In genomic region chr14:102481791-102482238, GRCh38 we compare ENCODE assay signal across 15 cellular contexts. TPM values are rescaled to one million over a fixed set of nuclear protein-coding genes. Genes with fewer than 3 reads are reported as not detected.
DNase-seq lines count a peak whose midpoint lies in the region; ATAC-seq and TF ChIP-seq lines count a peak whose summit lies in the region.
"Had no signal": no experiment of that assay in that cellular context is flagged by ENCODE, and none has a peak within 500 bp of the region (broad histone marks: within the 10 kb centered on the region; RNA-seq: fewer than 3 reads in every experiment).

No MANE protein-coding gene starts in this region.

- no peak for ATAC-seq in HG02938 (IDR thresholded peaks at IDR 0.05; ENCODE audit: unreplicated experiment)

- no peaks in the 10 kb centered on the region for H3K27me3 Mint-ChIP-seq in Calu3 (ENCODE audit: unreplicated experiment)
- no peaks in the 10 kb centered on the region for H3K27me3 Mint-ChIP-seq in chondrocyte (ENCODE audit: low read depth)
- H3K27me3 Mint-ChIP-seq: activated naive CD4-positive, alpha-beta T cell treated with anti-CD3 and anti-CD28 coated beads, Interleukin-2, amount 50 U/mL, for 24 hours; memory B cell had no signal

- H3K4me2 ChIP-seq in osteoblast (ENCODE audit: insufficient read depth, low read length) = no peak overlapping the region

- DNase-seq in Calu3 (peak; percentile 46), NCI-H146 treated with DMSO at 0.1 percent for 48 hours (lab: John Stamatoyannopoulos, UW; ENCODE audit: unreplicated experiment) (peak; percentile 56), chondrocyte (ENCODE audit: low spot score) (peak; percentile 40), osteoblast (ENCODE audit: insufficient read length, low spot score, missing footprints) (peak; percentile 88), AG08396 (ENCODE audit: low spot score) (no peak), pons (ENCODE audit: low spot score) (no peak), esophagus squamous epithelium (lab: John Stamatoyannopoulos, UW) (no peak)
- DNase-seq: NCI-H1105, NCI-H748 treated with DMSO at 0.1 percent for 48 hours, SHP77 treated with DMSO at 0.1 percent for 48 hours, WERI-Rb-1 had no signal

- intact Hi-C loops in Calu3 (cut with micrococcal nuclease; ENCODE audit: unreplicated experiment) (no loop called here), esophagus squamous epithelium (cut with DNase I) (no loop called here)

- TF ChIP-seq CTCF in Calu3 (IDR thresholded peaks at IDR 0.05; ENCODE audit: unreplicated experiment) = no peak
- no peak for TF ChIP-seq CTCF in chondrocyte (IDR thresholded peaks at IDR 0.05)
- no peak for TF ChIP-seq CTCF in osteoblast (IDR thresholded peaks at IDR 0.05; ENCODE audit: extremely low read depth, low read depth, low read length)
- no peak for TF ChIP-seq CTCF in esophagus squamous epithelium (IDR thresholded peaks at IDR 0.05)

- no peak overlapping the region for H3K4me3 ChIP-seq in osteoblast (ENCODE audit: insufficient read depth, low read length)
- no peak overlapping the region for H3K4me3 ChIP-seq in esophagus squamous epithelium
- H3K4me3 ChIP-seq: pancreas had no signal

- no peak overlapping the region for H2AFZ ChIP-seq in osteoblast (ENCODE audit: low read length)

- peak overlapping the region; percentile 54 for H3K27ac ChIP-seq in osteoblast (ENCODE audit: low read depth, low read length)
- H3K27ac ChIP-seq in esophagus squamous epithelium = peak overlapping the region in 2 of 4 donors; percentile 1 to 4
- H3K27ac ChIP-seq: pancreas, WERI-Rb-1 had no signal

- no peak overlapping the region for H3K27ac Mint-ChIP-seq in Calu3 (ENCODE audit: unreplicated experiment)
- H3K27ac Mint-ChIP-seq in chondrocyte (ENCODE audit: unreplicated experiment) = no peak overlapping the region
- H3K27ac Mint-ChIP-seq: activated naive CD4-positive, alpha-beta T cell treated with anti-CD3 and anti-CD28 coated beads, Interleukin-2, amount 50 U/mL, for 24 hours; memory B cell had no signal

- H3K9me3 Mint-ChIP-seq in Calu3 (ENCODE audit: low read depth, unreplicated experiment) = peaks cover 6% of the 10 kb centered on the region
- H3K9me3 Mint-ChIP-seq in chondrocyte (ENCODE audit: low read depth) = no peaks in the 10 kb centered on the region
- H3K9me3 Mint-ChIP-seq: activated naive CD4-positive, alpha-beta T cell treated with anti-CD3 and anti-CD28 coated beads, Interleukin-2, amount 50 U/mL, for 24 hours had no signal

- H3K9me3 ChIP-seq in osteoblast (ENCODE audit: low read depth, low read length) (no peaks in the 10 kb centered on the region), esophagus squamous epithelium (no peaks in the 10 kb centered on the region)
- H3K9me3 ChIP-seq: pancreas had no signal

- no peaks in the 10 kb centered on the region for H3K79me2 ChIP-seq in osteoblast (ENCODE audit: insufficient read depth, low read length)

- H3K4me1 ChIP-seq in osteoblast (ENCODE audit: insufficient read depth, low read length) = peaks cover 8% of the 10 kb centered on the region
- peaks cover 0 to 20% (median 5%) of the 10 kb centered on the region in 3 donors for H3K4me1 ChIP-seq in esophagus squamous epithelium

- H3K4me3 Mint-ChIP-seq in Calu3 (ENCODE audit: low read depth, unreplicated experiment) (no peak overlapping the region), chondrocyte (ENCODE audit: unreplicated experiment) (no peak overlapping the region)
- H3K4me3 Mint-ChIP-seq: activated naive CD4-positive, alpha-beta T cell treated with anti-CD3 and anti-CD28 coated beads, Interleukin-2, amount 50 U/mL, for 24 hours; memory B cell had no signal

- no TSS peak for BruUV-seq in Calu3 (replicated peaks; lab: Mats Ljungman, UMichigan)

- H3K36me3 Mint-ChIP-seq in Calu3 (ENCODE audit: insufficient read depth, unreplicated experiment) (peaks cover 10% of the 10 kb centered on the region), chondrocyte (ENCODE audit: low read depth) (peaks cover 13% of the 10 kb centered on the region)

- H3K36me3 ChIP-seq in osteoblast (ENCODE audit: insufficient read depth, low read length) (no peaks in the 10 kb centered on the region), esophagus squamous epithelium (no peaks in the 10 kb centered on the region)
- H3K36me3 ChIP-seq: pancreas, WERI-Rb-1 had no signal

- no peaks in the 10 kb centered on the region for H4K20me1 ChIP-seq in osteoblast (ENCODE audit: insufficient read depth, low read length)

- CTCF ChIA-PET in Calu3 (lab: Charles Lee) = interaction anchor here (0.6 kb wide), 1 partner anchor 165 kb away, joined by 3 read pairs; no protein-coding TSS in a partner anchor

- WGBS in esophagus squamous epithelium, 2 donors = 72 to 77% methylated on average over 6 to 8 of the region's 8 CpGs

- H3K4me1 Mint-ChIP-seq in Calu3 (ENCODE audit: low read depth, unreplicated experiment) (peaks cover 12% of the 10 kb centered on the region), chondrocyte (ENCODE audit: low read depth) (peaks cover 16% of the 10 kb centered on the region)
- H3K4me1 Mint-ChIP-seq: activated naive CD4-positive, alpha-beta T cell treated with anti-CD3 and anti-CD28 coated beads, Interleukin-2, amount 50 U/mL, for 24 hours had no signal

- no peak for TF ChIP-seq POLR2A in esophagus squamous epithelium (IDR thresholded peaks at IDR 0.05)

- H3K27me3 ChIP-seq in osteoblast (ENCODE audit: insufficient read depth, low read length) (no peaks in the 10 kb centered on the region), esophagus squamous epithelium (no peaks in the 10 kb centered on the region)
- H3K27me3 ChIP-seq: pancreas had no signal

RNA-seq across cellular contexts. Expression of gene ANKRD9, which starts 27.8 kb away (rescaled TPM):
- total RNA-seq in Calu3 (2022) = 23.3 and 23.8 TPM in 2 replicates
- 17.3 to 19.5 TPM (median 18.0 TPM) in 3 replicates for total RNA-seq in chondrocyte
- total RNA-seq in osteoblast = 13.6 and 15.6 TPM in 2 replicates
- 10 to 100 TPM; 20.0 to 39.0 (median 30.2) TPM for total RNA-seq in esophagus squamous epithelium

Comparison
In these comparisons a context has a peak if more than half of its experiments do, and no peak if none do; other contexts are left out.
1. DNase-seq: peak in Calu3 (single experiment), NCI-H146 treated with DMSO at 0.1 percent for 48 hours (single experiment), chondrocyte (single experiment) and osteoblast (single experiment); none in AG08396 (single experiment), pons (single experiment) and esophagus squamous epithelium (single experiment).